ENCODE assay signal across 1 cellular context in genomic region chr11:76835928-76836612, GRCh38.
TF ChIP-seq lines count a peak whose summit lies in the region.

No MANE protein-coding gene starts in this region.

TF ChIP-seq in HepG2, 621 proteins besides CTCF, POLR2A, EP300 and RAD21:
- no peak for TF ChIP-seq IRF1 (CRISPR knock-in tag; IDR thresholded peaks at IDR 0.05; ENCODE audit: low read depth)
- TF ChIP-seq PAXIP1 (CRISPR knock-in tag; conservative IDR thresholded peaks at IDR 0.05): no peak
- TF ChIP-seq ZNF710 (CRISPR knock-in tag; IDR thresholded peaks at IDR 0.05; ENCODE audit: borderline replicate concordance): no peak
- TF ChIP-seq MTA3 (CRISPR knock-in tag; IDR thresholded peaks at IDR 0.05): no peak
- TF ChIP-seq FOXO4 (CRISPR knock-in tag; conservative IDR thresholded peaks at IDR 0.05): no peak
- TF ChIP-seq ZNF747 (CRISPR knock-in tag; IDR thresholded peaks at IDR 0.05; ENCODE audit: borderline replicate concordance): no peak
- no peak for TF ChIP-seq ZNF101 (CRISPR knock-in tag; IDR thresholded peaks at IDR 0.05; ENCODE audit: borderline replicate concordance, low read depth)
- no peak for TF ChIP-seq RBM22 (optimal IDR thresholded peaks at IDR 0.05; ENCODE audit: low read length)
- no peak for TF ChIP-seq ZNF30 (CRISPR knock-in tag; IDR thresholded peaks at IDR 0.05)
- TF ChIP-seq ZBTB46 (CRISPR knock-in tag; IDR thresholded peaks at IDR 0.05; ENCODE audit: borderline replicate concordance): no peak
- TF ChIP-seq TFDP2 (CRISPR knock-in tag; IDR thresholded peaks at IDR 0.05): no peak
- no peak for TF ChIP-seq ZNF619 (CRISPR knock-in tag; IDR thresholded peaks at IDR 0.05)
- TF ChIP-seq AKNA (CRISPR knock-in tag; IDR thresholded peaks at IDR 0.05; ENCODE audit: borderline replicate concordance): no peak
- TF ChIP-seq PHF21A (CRISPR knock-in tag; IDR thresholded peaks at IDR 0.05): no peak
TF ChIP-seq in HepG2: peak in this region for 0.
